In genomic region chr10:74827045-74827441, GRCh38 we compare ENCODE assay signal across 8 cellular contexts. TPM values are rescaled to one million over a fixed set of nuclear protein-coding genes. Genes with fewer than 3 reads are reported as not detected.
A peak's percentile ranks its signal among the peaks of the same experiment; 100 is the strongest.
DNase-seq lines count a peak whose midpoint lies in the region; ATAC-seq, FAIRE-seq and TF ChIP-seq lines count a peak whose summit lies in the region.

No MANE protein-coding gene starts in this region.

- H3K27me3 Mint-ChIP-seq in activated naive CD8-positive, alpha-beta T cell treated with anti-CD3 and anti-CD28 coated beads, Interleukin-2, amount 50 U/mL, for 24 hours, result no peaks in the 10 kb centered on the region

- H3K4me3 ChIP-seq in AG10803 (ENCODE audit: low read length) (peak overlapping the region; percentile 86), HCT116 (replicated peaks in 1 of 2; ENCODE audit: low read depth in 1 of 2, low read length in 2 of 2) (peak overlapping the region; percentile 84 to 88), lung (peak overlapping the region; percentile 50), uterus (peak overlapping the region; percentile 73 to 99)

- H2AFZ ChIP-seq in HCT116 (ENCODE audit: low read depth, low read length, poor library complexity, severe bottlenecking), result no peak overlapping the region

- TF ChIP-seq POLR2A in HCT116 (IDR thresholded peaks at IDR 0.05; ENCODE audit: borderline replicate concordance, extremely low read depth, insufficient read depth, insufficient read length) (no peak), uterus (IDR thresholded peaks at IDR 0.05) (no peak)

- no peaks in the 10 kb centered on the region for H3K36me3 ChIP-seq in HCT116 (ENCODE audit: control insufficient read depth in 1 of 2, insufficient read depth in 2 of 2, low read length in 2 of 2)
- H3K36me3 ChIP-seq in lung (ENCODE audit: control insufficient read depth in 2 of 2, insufficient read depth in 2 of 2, low read length in 2 of 2), result no peaks in the 10 kb centered on the region
- no peaks in the 10 kb centered on the region for H3K36me3 ChIP-seq in uterus

- peak overlapping the region; percentile 93 for H3K27ac Mint-ChIP-seq in activated naive CD8-positive, alpha-beta T cell treated with anti-CD3 and anti-CD28 coated beads, Interleukin-2, amount 50 U/mL, for 24 hours

- H3K9me3 Mint-ChIP-seq in activated naive CD8-positive, alpha-beta T cell treated with anti-CD3 and anti-CD28 coated beads, Interleukin-2, amount 50 U/mL, for 24 hours, result peaks cover 5% of the 10 kb centered on the region

- POLR2A ChIA-PET in HCT116 (lab: Charles Lee), result interaction anchor here (0.6 kb wide), 1 partner anchor 26 kb away, joined by 3 read pairs; no protein-coding TSS in a partner anchor

- intact Hi-C loops in HCT116 (cut with micrococcal nuclease) (no loop called here), uterus (cut with DNase I; ENCODE audit: low total_unique reads) (no loop called here)

- TF ChIP-seq RAD21 in HCT116 (IDR thresholded peaks at IDR 0.05; ENCODE audit: low read depth), result no peak

- RAD21 ChIA-PET in HCT116 (lab: Charles Lee; ENCODE audit: low non-redundant PET in 1 of 2, low total read pairs in 2 of 2, uncharacterized antibody in 2 of 2, unreplicated experiment in 2 of 2), result no interaction called here

- H3K27ac ChIP-seq in HCT116 (ENCODE audit: low read depth, low read length), result peak overlapping the region; percentile 62
- H3K27ac ChIP-seq in lung (ENCODE audit: low read depth in 1 of 2, low read length in 1 of 2), result peak overlapping the region in 1 of 2 donors; percentile 66
- H3K27ac ChIP-seq in uterus, result peak overlapping the region; percentile 100

- WGBS in lung, 2 donors, result 10% methylated on average over 16 to 17 of the region's 17 CpGs

- H3K79me2 ChIP-seq in HCT116 (ENCODE audit: insufficient read depth, low read length), result peaks cover 14% of the 10 kb centered on the region

- ATAC-seq in HCT116, result no peak
- ATAC-seq in activated naive CD8-positive, alpha-beta T cell treated with anti-CD3 and anti-CD28 coated beads, Interleukin-2, amount 50 U/mL, for 24 hours, result no peak
- no peak for ATAC-seq in lung (ENCODE audit: insufficient read depth, low FRiP score)

- CTCF ChIA-PET in HCT116 (lab: Charles Lee), result no interaction called here

- H3K4me1 ChIP-seq in HCT116 (ENCODE audit: control insufficient read depth in 1 of 2, insufficient read depth in 2 of 2, low read length in 2 of 2) (peaks cover 15 to 22% of the 10 kb centered on the region in 2 experiments), lung (ENCODE audit: control insufficient read depth in 2 of 2, insufficient read depth in 2 of 2, low read length in 2 of 2) (peaks cover 5 to 8% of the 10 kb centered on the region in 2 donors), uterus (peaks cover 0 to 12% of the 10 kb centered on the region in 2 donors)

- BruUV-seq in HCT116 (replicated peaks; lab: Mats Ljungman, UMichigan), result no TSS peak

- TF ChIP-seq CTCF in AG10803 (conservative IDR thresholded peaks at IDR 0.05; ENCODE audit: low read length), result no peak
- no peak for TF ChIP-seq CTCF in HCT116 (IDR thresholded peaks at IDR 0.05 in 2 of 3, conservative IDR thresholded peaks at IDR 0.05 in 1 of 3; ENCODE audit: borderline replicate concordance in 1 of 3, insufficient read depth in 1 of 3, low read depth in 2 of 3, low read length in 2 of 3)
- no peak for TF ChIP-seq CTCF in lung (IDR thresholded peaks at IDR 0.05; ENCODE audit: control extremely low read depth, extremely low read depth)
- no peak for TF ChIP-seq CTCF in uterus (IDR thresholded peaks at IDR 0.05)

- H3K9me2 ChIP-seq in HCT116 (ENCODE audit: insufficient read depth), result no peaks in the 10 kb centered on the region

- no peaks in the 10 kb centered on the region for H4K20me1 ChIP-seq in HCT116 (ENCODE audit: insufficient read depth)

- no peaks in the 10 kb centered on the region for H3K27me3 ChIP-seq in HCT116 (ENCODE audit: insufficient read depth, low read length)
- no peaks in the 10 kb centered on the region for H3K27me3 ChIP-seq in lung (ENCODE audit: control insufficient read depth, insufficient read depth)
- no peaks in the 10 kb centered on the region for H3K27me3 ChIP-seq in uterus

- H3K9me3 ChIP-seq in HCT116 (ENCODE audit: control insufficient read depth in 1 of 2, insufficient read depth in 1 of 2, low read depth in 1 of 2, low read length in 2 of 2), result no peaks in the 10 kb centered on the region
- H3K9me3 ChIP-seq in lung (ENCODE audit: control insufficient read depth in 2 of 2, insufficient read depth in 1 of 2, low read length in 1 of 2), result no peaks in the 10 kb centered on the region
- H3K9me3 ChIP-seq in uterus, result no peaks in the 10 kb centered on the region

- DNase-seq in AG10803 (ENCODE audit: low read depth) (no peak), HCT116 (ENCODE audit: low read depth, low spot score) (no peak), lung (ENCODE audit: low spot score) (no peak), uterus (no peak), NCI-H2029 treated with DMSO at 0.1 percent for 48 hours (lab: John Stamatoyannopoulos, UW) (no peak), ureter (ENCODE audit: low spot score) (no peak), urothelium cell line (ENCODE audit: low spot score) (no peak)
- no peak for DNase-seq in activated naive CD8-positive, alpha-beta T cell treated with anti-CD3 and anti-CD28 coated beads, Interleukin-2, amount 50 U/mL, for 24 hours

- H3K9ac ChIP-seq in HCT116 (ENCODE audit: low read length), result peak overlapping the region; percentile 67

- peaks cover 62% of the 10 kb centered on the region for H3K4me1 Mint-ChIP-seq in activated naive CD8-positive, alpha-beta T cell treated with anti-CD3 and anti-CD28 coated beads, Interleukin-2, amount 50 U/mL, for 24 hours

- H3K36me3 Mint-ChIP-seq in activated naive CD8-positive, alpha-beta T cell treated with anti-CD3 and anti-CD28 coated beads, Interleukin-2, amount 50 U/mL, for 24 hours (ENCODE audit: low read depth), result no peaks in the 10 kb centered on the region

- peak overlapping the region; percentile 98 for H3K4me2 ChIP-seq in HCT116 (ENCODE audit: low read length)

- no peak for FAIRE-seq in urothelium cell line (lab: Jason Lieb, UNC)

- H3K4me3 Mint-ChIP-seq in activated naive CD8-positive, alpha-beta T cell treated with anti-CD3 and anti-CD28 coated beads, Interleukin-2, amount 50 U/mL, for 24 hours, result peak overlapping the region; percentile 93

TF ChIP-seq in HCT116, 20 proteins besides CTCF, POLR2A, EP300 and RAD21:
- TF ChIP-seq CBX3 (IDR thresholded peaks at IDR 0.05; ENCODE audit: low read depth) (no peak), SIN3A (IDR thresholded peaks at IDR 0.05; ENCODE audit: low read depth) (no peak), EGR1 (IDR thresholded peaks at IDR 0.05; ENCODE audit: low read depth) (0 out of 2 replicates have a peak, but pooled peaks have one; percentile 1)
TF ChIP-seq in HCT116: peak in this region for 1.

RNA-seq across cellular contexts. Expression of gene KAT6B, which starts 0.6 kb away (rescaled TPM):
- total RNA-seq in HCT116 (2021; ENCODE audit: unreplicated experiment) (17.8 TPM), lung (100 to 1,000 TPM in 1 of 2 donors, 10 to 100 TPM in 1; 35.0 to 161 TPM), uterus (100 to 1,000 TPM in 1 of 4 donors, 10 to 100 TPM in 3; 29.1 to 159 (median 61.2) TPM), ureter (56.2 TPM)
- polyA plus RNA-seq in HCT116 (2012), result 7.1 and 7.7 TPM in 2 replicates
- polyA plus RNA-seq in lung, result 1 to 10 TPM; 5.0 to 7.0 TPM
